Comparison of ENCODE assay signal across 5 cellular contexts in the genomic region with DNA sequence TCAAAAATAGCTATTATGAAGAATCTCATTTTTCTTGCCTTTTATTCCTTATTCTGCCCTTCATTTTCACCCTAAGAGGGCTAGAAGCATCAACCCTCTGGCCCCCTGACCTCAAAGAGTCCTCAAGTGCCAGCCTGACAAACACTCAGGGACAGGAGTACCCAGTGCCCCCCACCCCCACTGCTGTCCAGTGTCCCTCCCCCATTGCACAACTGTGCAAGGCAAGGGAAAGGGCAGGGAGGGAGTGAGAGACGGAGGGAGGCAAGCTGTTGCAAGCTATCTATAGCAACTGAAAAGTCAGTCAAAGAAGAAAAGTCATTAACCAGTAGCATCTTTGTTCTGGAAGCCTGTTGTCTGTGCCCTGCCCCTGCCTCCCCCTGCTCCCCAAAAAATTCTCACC. TPM values are rescaled to one million over a fixed set of nuclear protein-coding genes. Genes with fewer than 3 reads are reported as not detected.
"Had no signal": no experiment of that assay in that cellular context is flagged by ENCODE, and none has a peak within 500 bp of the region (broad histone marks: within the 10 kb centered on the region; RNA-seq: fewer than 3 reads in every experiment).

No MANE protein-coding gene starts in this region.

RNA-seq across cellular contexts. Expression of a gene that starts 21.1 kb away (rescaled TPM):
- total RNA-seq: HT1080 had no signal

RNA-seq across cellular contexts. Expression of a gene that starts 33.2 kb away (rescaled TPM):
- total RNA-seq: HepG2, HT-29, HT1080, IMR-90, K562 had no signal
